ENCODE assay signal across 8 cellular contexts in the genomic region with DNA sequence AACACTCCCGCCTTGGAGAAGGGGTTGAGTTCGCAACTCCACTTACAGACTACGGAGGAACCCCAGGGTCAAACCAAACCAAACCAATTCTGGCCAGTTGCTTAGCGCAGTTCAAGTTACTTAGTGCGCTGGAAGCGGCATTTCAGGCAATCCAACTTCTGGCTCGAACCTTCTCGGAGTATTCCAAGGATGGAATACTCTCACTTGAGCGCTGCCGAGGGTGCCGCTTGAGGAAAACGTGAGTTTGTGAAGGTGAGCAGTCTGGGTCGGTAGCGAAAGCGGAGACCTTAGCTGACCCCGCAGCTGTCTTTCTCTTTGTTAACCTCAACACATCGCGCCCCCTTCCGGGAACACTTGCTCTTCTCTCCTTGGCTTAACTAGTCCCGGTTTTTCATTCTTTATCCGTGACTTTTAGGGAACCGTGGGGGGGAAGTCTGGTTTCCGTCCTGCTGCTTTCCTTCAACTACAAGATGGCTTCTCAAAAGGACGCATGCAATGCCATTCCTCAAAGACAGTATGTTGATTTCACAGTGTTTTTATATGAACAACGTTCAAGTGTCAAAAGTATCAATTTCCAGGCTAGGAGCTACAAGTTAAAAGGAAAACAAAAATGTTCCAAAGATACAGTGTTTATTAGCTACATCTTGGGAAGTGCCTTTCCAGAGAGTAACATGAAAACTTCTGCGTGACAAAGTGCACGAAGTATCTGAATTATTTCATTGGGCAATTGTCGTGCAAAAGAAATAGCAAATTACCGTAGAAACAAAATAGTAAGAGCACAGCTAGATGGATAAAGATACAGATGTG. TPM values are rescaled to one million over a fixed set of nuclear protein-coding genes. Genes with fewer than 3 reads are reported as not detected.
DNase-seq lines count a peak whose midpoint lies in the region; ATAC-seq and TF ChIP-seq lines count a peak whose summit lies in the region.

No MANE protein-coding gene starts in this region.

- DNase-seq in GM12864 (ENCODE audit: low read depth) (peak; percentile 65), NB4 (ENCODE audit: low read depth) (peak; percentile 96), adrenal gland (peak; percentile 82 to 95 (median 89)), left ventricle myocardium inferior (peak; percentile 84), posterior vena cava (ENCODE audit: low spot score) (peak; percentile 95), ureter (ENCODE audit: low spot score) (peak; percentile 84)

- ATAC-seq in HG02610 (IDR thresholded peaks at IDR 0.05; ENCODE audit: unreplicated experiment), result peak; percentile 45

- peak overlapping the region; percentile 76 for H3K4me2 ChIP-seq in SU-DHL-6 (ENCODE audit: low read depth, low read length, poor library complexity, severe bottlenecking)

- peak overlapping the region; percentile 76 for H3K4me3 ChIP-seq in GM12864 (ENCODE audit: low read depth, low read length)
- peak overlapping the region; percentile 98 for H3K4me3 ChIP-seq in NB4 (ENCODE audit: low read depth, low read length)
- H3K4me3 ChIP-seq in SU-DHL-6 (ENCODE audit: insufficient read depth, low read length, poor library complexity, severe bottlenecking), result peak overlapping the region; percentile 91
- H3K4me3 ChIP-seq in adrenal gland, result peak overlapping the region; percentile 44 to 98 (median 86)
- peak overlapping the region; percentile 90 for H3K4me3 ChIP-seq in left ventricle myocardium inferior

- peak overlapping the region; percentile 86 for H3K9ac ChIP-seq in SU-DHL-6 (ENCODE audit: low read length)

- H3F3A ChIP-seq in SU-DHL-6 (ENCODE audit: insufficient read depth), result no peaks in the 10 kb centered on the region

- H4K20me1 ChIP-seq in SU-DHL-6 (ENCODE audit: low read depth, low read length), result peaks cover 35% of the 10 kb centered on the region

- H3K4me1 ChIP-seq in adrenal gland (replicated peaks in 1 of 2) (peaks cover 21 to 59% of the 10 kb centered on the region in 2 donors), left ventricle myocardium inferior (peaks cover 77% of the 10 kb centered on the region)

- intact Hi-C loops in adrenal gland (cut with DNase I) (no loop called here), left ventricle myocardium inferior (cut with micrococcal nuclease) (no loop called here), posterior vena cava (cut with DNase I) (no loop called here)

- peak; percentile 60 for TF ChIP-seq CTCF in GM12864 (IDR thresholded peaks at IDR 0.05; ENCODE audit: low read depth, low read length, missing control alignments)
- peak; percentile 55 for TF ChIP-seq CTCF in NB4 (IDR thresholded peaks at IDR 0.05; ENCODE audit: low read depth, low read length)
- peak; percentile 32 for TF ChIP-seq CTCF in SU-DHL-6 (IDR thresholded peaks at IDR 0.05; ENCODE audit: insufficient read depth, low read length, poor library complexity, severe bottlenecking)
- TF ChIP-seq CTCF in adrenal gland (IDR thresholded peaks at IDR 0.05), result peak in 4 of 6 experiments; percentile 30 to 48 (median 36)
- peak; percentile 51 for TF ChIP-seq CTCF in left ventricle myocardium inferior (IDR thresholded peaks at IDR 0.05; ENCODE audit: borderline replicate concordance)

- H3K9me2 ChIP-seq in SU-DHL-6 (replicated peaks; ENCODE audit: insufficient read depth, low read length), result no peaks in the 10 kb centered on the region

- peak overlapping the region; percentile 77 for H2AFZ ChIP-seq in SU-DHL-6 (ENCODE audit: low read depth, low read length, severe bottlenecking)

- 0 to 2% (median 1%) methylated on average over 22 to 29 of the region's 29 CpGs for WGBS in adrenal gland, 4 donors

- H3K36me3 ChIP-seq in SU-DHL-6 (ENCODE audit: low read length) (peaks cover 11% of the 10 kb centered on the region; the same call in 1 of the 2 replicates), adrenal gland (replicated peaks in 1 of 2) (peaks cover 0 to 3% of the 10 kb centered on the region in 2 donors), left ventricle myocardium inferior (peaks cover 4% of the 10 kb centered on the region)

- no peaks in the 10 kb centered on the region for H3K27me3 ChIP-seq in SU-DHL-6 (ENCODE audit: low read length)
- H3K27me3 ChIP-seq in adrenal gland, result no peaks in the 10 kb centered on the region
- no peaks in the 10 kb centered on the region for H3K27me3 ChIP-seq in left ventricle myocardium inferior (ENCODE audit: low read depth)

- peaks cover 59% of the 10 kb centered on the region for H3K79me2 ChIP-seq in SU-DHL-6 (ENCODE audit: insufficient read depth, low read length)

- H3K27ac ChIP-seq in SU-DHL-6 (ENCODE audit: low read depth, low read length) (peak overlapping the region; percentile 88), adrenal gland (peak overlapping the region; percentile 88 to 99 (median 98)), left ventricle myocardium inferior (replicated peaks) (peak overlapping the region; percentile 96)

- no peak for TF ChIP-seq POLR2A in NB4 (IDR thresholded peaks at IDR 0.05; ENCODE audit: extremely low read depth, insufficient read length)
- no peak for TF ChIP-seq POLR2A in adrenal gland (IDR thresholded peaks at IDR 0.05)

- H3K9me3 ChIP-seq in SU-DHL-6 (ENCODE audit: insufficient read depth, low read length), result no peaks in the 10 kb centered on the region
- no peaks in the 10 kb centered on the region for H3K9me3 ChIP-seq in adrenal gland (replicated peaks in 1 of 3)
- no peaks in the 10 kb centered on the region for H3K9me3 ChIP-seq in left ventricle myocardium inferior (replicated peaks)

RNA-seq across cellular contexts. Expression of a gene that starts 0.7 kb away (rescaled TPM):
- total RNA-seq in adrenal gland (100 to 1,000 TPM in 2 of 8 donors, 10 to 100 TPM in 6; 25.6 to 160 (median 82.1) TPM), left ventricle myocardium inferior (52.0 TPM), posterior vena cava (10 to 100 TPM; 74.1 to 79.0 TPM), ureter (133 TPM)
- 100 to 1,000 TPM in 1 of 3 donors, 10 to 100 TPM in 2; 73.5 to 161 (median 95.5) TPM for polyA plus RNA-seq in adrenal gland

RNA-seq across cellular contexts. Expression of a gene that starts 31.9 kb away (rescaled TPM):
- 10 to 100 TPM in 2 of 8 donors, 1 to 10 TPM in 6; 2.9 to 12.0 (median 9.0) TPM for total RNA-seq in adrenal gland
- 10 to 100 TPM; 18.8 to 25.8 (median 20.5) TPM for polyA plus RNA-seq in adrenal gland
- 36.2 TPM for total RNA-seq in left ventricle myocardium inferior
- 1 to 10 TPM; 5.5 to 7.2 TPM for total RNA-seq in posterior vena cava
- 10.9 TPM for total RNA-seq in ureter

Comparison
In these comparisons a context has a peak if more than half of its experiments do, and no peak if none do; other contexts are left out.
1. Peak in every context shown above with its lines: DNase-seq, ATAC-seq, H3K4me3 ChIP-seq and H3K27ac ChIP-seq.